Comparison of ENCODE assay signal across 16 cellular contexts in the genomic region with DNA sequence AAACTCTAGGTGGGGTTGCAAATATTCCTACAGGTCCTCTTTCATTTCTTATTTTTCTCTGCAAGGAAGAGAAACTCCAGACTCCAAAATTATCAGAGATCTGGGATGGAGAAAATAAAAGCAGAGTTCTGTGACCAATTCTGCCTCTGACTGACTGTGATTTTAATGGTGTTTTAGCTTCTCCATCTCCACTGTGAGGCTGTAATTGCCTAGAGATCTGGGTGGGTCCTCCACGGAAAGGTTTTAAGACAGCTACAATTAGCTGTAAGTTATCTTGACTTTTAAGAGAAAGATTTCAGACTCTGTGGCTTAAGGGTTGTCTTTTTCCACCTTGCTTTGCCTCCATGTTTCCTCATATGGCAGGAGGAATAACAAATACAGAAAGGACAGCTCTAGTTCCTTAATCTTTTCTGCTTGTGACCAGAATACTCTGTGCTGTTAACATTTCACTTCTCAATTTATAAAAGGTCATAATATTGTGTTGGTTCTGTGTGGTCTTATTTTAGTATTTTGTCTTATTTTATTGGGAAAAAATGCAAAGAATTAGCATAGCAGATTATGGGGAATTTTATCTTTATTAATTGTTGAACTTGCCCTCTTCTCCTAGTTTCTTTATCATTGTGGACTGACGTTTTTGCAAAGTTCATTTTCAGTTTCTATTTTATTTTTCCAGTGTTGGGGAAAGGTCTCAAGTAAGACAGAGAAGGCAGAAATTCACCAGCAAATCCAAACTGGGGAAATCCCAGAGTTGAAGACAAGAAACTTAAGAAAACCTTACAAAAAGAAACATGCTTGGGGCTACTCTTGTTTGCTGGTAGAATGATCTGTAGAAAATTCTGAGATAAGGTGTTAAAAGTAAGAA.
DNase-seq lines count a peak whose midpoint lies in the region; ATAC-seq, FAIRE-seq and TF ChIP-seq lines count a peak whose summit lies in the region.
"Had no signal": no experiment of that assay in that cellular context is flagged by ENCODE, and none has a peak within 500 bp of the region (broad histone marks: within the 10 kb centered on the region; RNA-seq: fewer than 3 reads in every experiment).

No MANE protein-coding gene starts in this region.

- TF ChIP-seq CTCF in activated CD8-positive, alpha-beta T cell treated with anti-CD3 and anti-CD28 coated beads for 36 hours (IDR thresholded peaks at IDR 0.05): no peak
- no peak for TF ChIP-seq CTCF in KMS-11 (conservative IDR thresholded peaks at IDR 0.05; ENCODE audit: low read depth, low read length)

- peak overlapping the region; percentile 7 for H3K27ac Mint-ChIP-seq in activated CD8-positive, alpha-beta T cell treated with anti-CD3 and anti-CD28 coated beads for 36 hours
- H3K27ac Mint-ChIP-seq in activated CD8-positive, alpha-beta T cell treated with anti-CD3 and anti-CD28 coated beads, Interleukin-2, amount 10 ng/mL, durations not matched to agents 7 days and 5 days: no peak overlapping the region
- peak overlapping the region; percentile 86 for H3K27ac Mint-ChIP-seq in stimulated activated memory B cell treated with anti-CD40 and anti-IgM and Interleukin-4, amounts not matched to agents 10 μg/mL and 1 μg/mL and 100 μg/mL, for 72 hours

- H2AFZ ChIP-seq in KMS-11 (ENCODE audit: low read depth): peak overlapping the region; percentile 81

- peaks cover 17% of the 10 kb centered on the region for H3K4me1 Mint-ChIP-seq in activated CD8-positive, alpha-beta T cell treated with anti-CD3 and anti-CD28 coated beads for 36 hours (ENCODE audit: low read depth)
- H3K4me1 Mint-ChIP-seq in activated CD8-positive, alpha-beta T cell treated with anti-CD3 and anti-CD28 coated beads, Interleukin-2, amount 10 ng/mL, durations not matched to agents 7 days and 5 days (ENCODE audit: low read depth): peaks cover 7% of the 10 kb centered on the region
- H3K4me1 Mint-ChIP-seq in stimulated activated memory B cell treated with anti-CD40 and anti-IgM and Interleukin-4, amounts not matched to agents 10 μg/mL and 1 μg/mL and 100 μg/mL, for 72 hours: peaks cover 33% of the 10 kb centered on the region

- intact Hi-C loops in activated CD8-positive, alpha-beta T cell treated with anti-CD3 and anti-CD28 coated beads for 36 hours (cut with micrococcal nuclease): no loop called here

- peaks cover 40% of the 10 kb centered on the region for H3K4me1 ChIP-seq in KMS-11 (ENCODE audit: low read depth, poor library complexity, severe bottlenecking)

- H3K4me3 ChIP-seq in KMS-11 (IDR thresholded peaks at IDR 0.05; ENCODE audit: insufficient read depth, low read depth, low read length): peak overlapping the region; percentile 67

- peak overlapping the region; percentile 89 for H3K4me2 ChIP-seq in KMS-11

- peak overlapping the region; percentile 19; the same call in 1 of the 2 replicates for H3K9ac ChIP-seq in KMS-11

- H3K79me2 ChIP-seq in KMS-11 (ENCODE audit: insufficient read depth, low read depth): no peaks in the 10 kb centered on the region

- H3K36me3 Mint-ChIP-seq in activated CD8-positive, alpha-beta T cell treated with anti-CD3 and anti-CD28 coated beads for 36 hours (ENCODE audit: low read depth): no peaks in the 10 kb centered on the region
- no peaks in the 10 kb centered on the region for H3K36me3 Mint-ChIP-seq in activated CD8-positive, alpha-beta T cell treated with anti-CD3 and anti-CD28 coated beads, Interleukin-2, amount 10 ng/mL, durations not matched to agents 7 days and 5 days (ENCODE audit: low read depth)
- peaks cover 1% of the 10 kb centered on the region for H3K36me3 Mint-ChIP-seq in stimulated activated memory B cell treated with anti-CD40 and anti-IgM and Interleukin-4, amounts not matched to agents 10 μg/mL and 1 μg/mL and 100 μg/mL, for 72 hours

- peak; percentile 34 for ATAC-seq in activated CD8-positive, alpha-beta T cell treated with anti-CD3 and anti-CD28 coated beads for 36 hours
- no peak for ATAC-seq in activated CD8-positive, alpha-beta T cell treated with anti-CD3 and anti-CD28 coated beads, Interleukin-2, amount 10 ng/mL, durations not matched to agents 7 days and 5 days
- ATAC-seq in stimulated activated memory B cell treated with anti-CD40 and anti-IgM and Interleukin-4, amounts not matched to agents 10 μg/mL and 1 μg/mL and 100 μg/mL, for 72 hours: peak; percentile 90
- no peak for ATAC-seq in HG02981 (IDR thresholded peaks at IDR 0.05; ENCODE audit: unreplicated experiment)

- POLR2A ChIA-PET in activated CD8-positive, alpha-beta T cell treated with anti-CD3 and anti-CD28 coated beads for 36 hours (lab: Charles Lee): interaction anchor here (0.8 kb wide), 1 partner anchor 77 kb away, joined by 3 read pairs; no protein-coding TSS in a partner anchor
- POLR2A ChIA-PET in activated CD8-positive, alpha-beta T cell treated with anti-CD3 and anti-CD28 coated beads, Interleukin-2, amount 10 ng/mL, durations not matched to agents 7 days and 5 days (lab: Charles Lee): no interaction called here

- peak overlapping the region; percentile 54 for H3K27ac ChIP-seq in KMS-11

- H3K36me3 ChIP-seq in KMS-11 (ENCODE audit: insufficient read depth): no peaks in the 10 kb centered on the region

- H3K9me3 Mint-ChIP-seq in activated CD8-positive, alpha-beta T cell treated with anti-CD3 and anti-CD28 coated beads for 36 hours: peaks cover 3% of the 10 kb centered on the region
- H3K9me3 Mint-ChIP-seq in activated CD8-positive, alpha-beta T cell treated with anti-CD3 and anti-CD28 coated beads, Interleukin-2, amount 10 ng/mL, durations not matched to agents 7 days and 5 days (ENCODE audit: insufficient read depth): no peaks in the 10 kb centered on the region
- H3K9me3 Mint-ChIP-seq in stimulated activated memory B cell treated with anti-CD40 and anti-IgM and Interleukin-4, amounts not matched to agents 10 μg/mL and 1 μg/mL and 100 μg/mL, for 72 hours: peaks cover 1% of the 10 kb centered on the region

- peaks cover 1% of the 10 kb centered on the region for H3K27me3 Mint-ChIP-seq in activated CD8-positive, alpha-beta T cell treated with anti-CD3 and anti-CD28 coated beads for 36 hours
- H3K27me3 Mint-ChIP-seq in activated CD8-positive, alpha-beta T cell treated with anti-CD3 and anti-CD28 coated beads, Interleukin-2, amount 10 ng/mL, durations not matched to agents 7 days and 5 days (ENCODE audit: low read depth): no peaks in the 10 kb centered on the region
- H3K27me3 Mint-ChIP-seq in stimulated activated memory B cell treated with anti-CD40 and anti-IgM and Interleukin-4, amounts not matched to agents 10 μg/mL and 1 μg/mL and 100 μg/mL, for 72 hours: peaks cover 6% of the 10 kb centered on the region

- H3K4me3 Mint-ChIP-seq in activated CD8-positive, alpha-beta T cell treated with anti-CD3 and anti-CD28 coated beads for 36 hours: peak overlapping the region; percentile 49
- H3K4me3 Mint-ChIP-seq in activated CD8-positive, alpha-beta T cell treated with anti-CD3 and anti-CD28 coated beads, Interleukin-2, amount 10 ng/mL, durations not matched to agents 7 days and 5 days: no peak overlapping the region
- peak overlapping the region; percentile 32 for H3K4me3 Mint-ChIP-seq in stimulated activated memory B cell treated with anti-CD40 and anti-IgM and Interleukin-4, amounts not matched to agents 10 μg/mL and 1 μg/mL and 100 μg/mL, for 72 hours

- no peak for DNase-seq in activated CD8-positive, alpha-beta T cell treated with anti-CD3 and anti-CD28 coated beads for 36 hours
- no peak for DNase-seq in activated CD8-positive, alpha-beta T cell treated with anti-CD3 and anti-CD28 coated beads, Interleukin-2, amount 10 ng/mL, durations not matched to agents 7 days and 5 days
- DNase-seq in globus pallidus (ENCODE audit: low spot score) (no peak), HK-2 (ENCODE audit: unreplicated experiment) (no peak)
- DNase-seq: activated CD4-positive, CD25-positive, alpha-beta regulatory T cell; DMS53; islet precursor cell; NCI-H1105; NCI-H446 treated with DMSO at 0.1 percent for 48 hours; nucleus accumbens; SHP77 treated with DMSO at 0.1 percent for 48 hours; stimulated activated CD4-positive, alpha-beta T cell treated with anti-CD3 and anti-CD28 coated beads, Interleukin-4, amount 100 ng/mL, for 1 hour had no signal

- H4K20me1 ChIP-seq in KMS-11 (ENCODE audit: insufficient read depth): no peaks in the 10 kb centered on the region

- H3K27me3 ChIP-seq in KMS-11 (ENCODE audit: insufficient read depth, low read depth): no peaks in the 10 kb centered on the region

- CTCF ChIA-PET in activated CD8-positive, alpha-beta T cell treated with anti-CD3 and anti-CD28 coated beads for 36 hours (lab: Charles Lee): no interaction called here
- CTCF ChIA-PET in activated CD8-positive, alpha-beta T cell treated with anti-CD3 and anti-CD28 coated beads, Interleukin-2, amount 10 ng/mL, durations not matched to agents 7 days and 5 days (lab: Charles Lee): interaction anchor here (1.2 to 2.2 kb wide), 2 partner anchors 12 to 29 kb away, joined by 4 to 5 read pairs; no protein-coding TSS in a partner anchor

- FAIRE-seq in endometrium (lab: Jason Lieb, UNC): peak; percentile 67

Comparison
In these comparisons a context has a peak if more than half of its experiments do, and no peak if none do; other contexts are left out.
1. ATAC-seq: peak in activated CD8-positive, alpha-beta T cell treated with anti-CD3 and anti-CD28 coated beads for 36 hours (single experiment) and stimulated activated memory B cell treated with anti-CD40 and anti-IgM and Interleukin-4, amounts not matched to agents 10 μg/mL and 1 μg/mL and 100 μg/mL, for 72 hours (single experiment); none in activated CD8-positive, alpha-beta T cell treated with anti-CD3 and anti-CD28 coated beads, Interleukin-2, amount 10 ng/mL, durations not matched to agents 7 days and 5 days (single experiment) and HG02981 (single experiment).